ENCODE assay signal across 8 cellular contexts in genomic region chr3:119600732-119601131, GRCh38. TPM values are rescaled to one million over a fixed set of nuclear protein-coding genes. Genes with fewer than 3 reads are reported as not detected.
DNase-seq lines count a peak whose midpoint lies in the region; ATAC-seq and TF ChIP-seq lines count a peak whose summit lies in the region.

No MANE protein-coding gene starts in this region.

- CTCF ChIA-PET in activated CD4-positive, alpha-beta T cell treated with anti-CD3 and anti-CD28 coated beads for 36 hours (lab: Charles Lee), result interaction anchor here (0.6 to 1.1 kb wide), 2 partner anchors 80 to 102 kb away, joined by 3 to 4 read pairs; partner anchors contain the start of gene TIMMDC1
- CTCF ChIA-PET in IMR-90 (lab: Yijun Ruan, JAX), result no interaction called here

- H4K91ac ChIP-seq in IMR-90 (ENCODE audit: insufficient read depth, low read depth, low read length), result no peak overlapping the region

- no peaks in the 10 kb centered on the region for H4K20me1 ChIP-seq in IMR-90 (ENCODE audit: insufficient read depth, low read length)

- no peak overlapping the region for H3K18ac ChIP-seq in IMR-90 (ENCODE audit: low read depth, low read length)

- H3K9me1 ChIP-seq in IMR-90 (ENCODE audit: insufficient read depth, low read length), result no peaks in the 10 kb centered on the region

- POLR2A ChIA-PET in activated CD4-positive, alpha-beta T cell treated with anti-CD3 and anti-CD28 coated beads for 36 hours (lab: Charles Lee), result no interaction called here
- POLR2A ChIA-PET in IMR-90 (lab: Charles Lee; ENCODE audit: unreplicated experiment), result no interaction called here

- H3K27me3 Mint-ChIP-seq in activated CD4-positive, alpha-beta T cell treated with anti-CD3 and anti-CD28 coated beads for 36 hours, result no peaks in the 10 kb centered on the region
- H3K27me3 Mint-ChIP-seq in natural killer cell (ENCODE audit: low read depth in 2 of 2), result no peaks in the 10 kb centered on the region

- no peaks in the 10 kb centered on the region for H3K36me3 ChIP-seq in IMR-90 (ENCODE audit: control insufficient read depth, insufficient read depth, low read length)
- no peaks in the 10 kb centered on the region for H3K36me3 ChIP-seq in effector memory CD4-positive, alpha-beta T cell (ENCODE audit: control insufficient read depth, insufficient read depth, low read length)

- no peak for TF ChIP-seq POLR2A in IMR-90 (IDR thresholded peaks at IDR 0.05; ENCODE audit: low read depth, low read length)

- H3K4me1 Mint-ChIP-seq in activated CD4-positive, alpha-beta T cell treated with anti-CD3 and anti-CD28 coated beads for 36 hours, result peaks cover 8% of the 10 kb centered on the region
- H3K4me1 Mint-ChIP-seq in natural killer cell, result no peaks in the 10 kb centered on the region

- H3K79me1 ChIP-seq in IMR-90 (ENCODE audit: low read depth in 1 of 2, low read length in 2 of 2), result no peaks in the 10 kb centered on the region

- H4K5ac ChIP-seq in IMR-90 (ENCODE audit: low read depth, low read length), result no peak overlapping the region

- no peak overlapping the region for H3K27ac ChIP-seq in IMR-90 (ENCODE audit: insufficient read depth, low read length)
- H3K27ac ChIP-seq in effector memory CD4-positive, alpha-beta T cell (ENCODE audit: insufficient read depth, low read length, poor library complexity, severe bottlenecking), result no peak overlapping the region

- H3K9ac ChIP-seq in IMR-90 (ENCODE audit: low read depth, low read length), result no peak overlapping the region

- DNase-seq in activated CD4-positive, alpha-beta T cell treated with anti-CD3 and anti-CD28 coated beads for 36 hours, result peak; percentile 65
- DNase-seq in activated CD4-positive, alpha-beta T cell treated with anti-CD3 and anti-CD28 coated beads for 1 hour, result no peak
- DNase-seq in IMR-90, result no peak
- DNase-seq in astrocyte of the spinal cord (ENCODE audit: low read depth, low spot score), result no peak
- DNase-seq in natural killer cell, result no peak
- no peak for DNase-seq in NCI-H748 (lab: John Stamatoyannopoulos, UW; ENCODE audit: unreplicated experiment)
- DNase-seq in effector memory CD4-positive, alpha-beta T cell, result no peak

- H3K36me3 Mint-ChIP-seq in activated CD4-positive, alpha-beta T cell treated with anti-CD3 and anti-CD28 coated beads for 36 hours (ENCODE audit: low read depth), result no peaks in the 10 kb centered on the region
- H3K36me3 Mint-ChIP-seq in natural killer cell, result no peaks in the 10 kb centered on the region

- peak; percentile 80 for ATAC-seq in activated CD4-positive, alpha-beta T cell treated with anti-CD3 and anti-CD28 coated beads for 36 hours
- ATAC-seq in GM21717 (IDR thresholded peaks at IDR 0.05; ENCODE audit: unreplicated experiment) (peak; percentile 57), IMR-90 (ENCODE audit: low read depth) (no peak), natural killer cell (peak; percentile 64 to 78 (median 66))

- H3K4me3 Mint-ChIP-seq in activated CD4-positive, alpha-beta T cell treated with anti-CD3 and anti-CD28 coated beads for 36 hours, result no peak overlapping the region
- no peak overlapping the region for H3K4me3 Mint-ChIP-seq in natural killer cell

- dilution Hi-C loops in IMR-90 (cut with HindIII; ENCODE audit: low sequenced_read_pairs, unreplicated experiment), result no loop called here

- no peak overlapping the region for H3K56ac ChIP-seq in IMR-90 (ENCODE audit: extremely low read depth, insufficient read depth, low read length)

- no peak overlapping the region for H2BK120ac ChIP-seq in IMR-90 (ENCODE audit: low read depth, low read length)

- no peak overlapping the region for H3K27ac Mint-ChIP-seq in activated CD4-positive, alpha-beta T cell treated with anti-CD3 and anti-CD28 coated beads for 36 hours
- H3K27ac Mint-ChIP-seq in natural killer cell, result no peak overlapping the region

- TF ChIP-seq CTCF in IMR-90 (conservative IDR thresholded peaks at IDR 0.05; ENCODE audit: low read depth, low read length) (peak; percentile 29; the same call in 1 of the 2 replicates), astrocyte of the spinal cord (IDR thresholded peaks at IDR 0.05; ENCODE audit: low read depth, low read length) (peak; percentile 32), natural killer cell (IDR thresholded peaks at IDR 0.05) (no peak)

- no peak overlapping the region for H2BK5ac ChIP-seq in IMR-90 (ENCODE audit: low read depth, low read length, poor library complexity, severe bottlenecking)

- H3K27me3 ChIP-seq in IMR-90 (ENCODE audit: control insufficient read depth, insufficient read depth, low read length), result peaks cover 19% of the 10 kb centered on the region
- H3K27me3 ChIP-seq in effector memory CD4-positive, alpha-beta T cell (replicated peaks; ENCODE audit: control insufficient read depth, insufficient read depth, low read length, poor library complexity, severe bottlenecking), result no peaks in the 10 kb centered on the region

- H2AK9ac ChIP-seq in IMR-90 (replicated peaks; ENCODE audit: low read depth, low read length, poor library complexity), result no peak overlapping the region

- in situ Hi-C loops in IMR-90 (cut with MboI; ENCODE audit: low sequenced_read_pairs), result no loop called here
- in situ Hi-C loops in astrocyte of the spinal cord (cut with HindIII; ENCODE audit: low sequenced_read_pairs), result no loop called here

- H3K9me3 Mint-ChIP-seq in activated CD4-positive, alpha-beta T cell treated with anti-CD3 and anti-CD28 coated beads for 36 hours (ENCODE audit: low read depth), result no peaks in the 10 kb centered on the region
- no peaks in the 10 kb centered on the region for H3K9me3 Mint-ChIP-seq in natural killer cell

- no peaks in the 10 kb centered on the region for H3K4me1 ChIP-seq in IMR-90 (ENCODE audit: control insufficient read depth, insufficient read depth, low read length)
- peaks cover 3% of the 10 kb centered on the region for H3K4me1 ChIP-seq in effector memory CD4-positive, alpha-beta T cell (ENCODE audit: control insufficient read depth, insufficient read depth, low read length, poor library complexity, severe bottlenecking)

- H2AFZ ChIP-seq in IMR-90 (replicated peaks; ENCODE audit: low read length, poor library complexity), result no peak overlapping the region

- TF ChIP-seq RAD21 in IMR-90 (IDR thresholded peaks at IDR 0.05; ENCODE audit: low read length), result peak; percentile 30

- H3K4me3 ChIP-seq in IMR-90 (ENCODE audit: insufficient read depth, low read depth, low read length) (no peak overlapping the region), astrocyte of the spinal cord (ENCODE audit: low read depth, low read length) (no peak overlapping the region)
- no peak overlapping the region for H3K4me3 ChIP-seq in effector memory CD4-positive, alpha-beta T cell (ENCODE audit: insufficient read depth, low read depth, low read length, poor library complexity, severe bottlenecking)

- H3K23ac ChIP-seq in IMR-90 (ENCODE audit: low read depth, low read length), result no peak overlapping the region

- H2BK15ac ChIP-seq in IMR-90 (ENCODE audit: low read depth, low read length), result no peak overlapping the region

- H4K8ac ChIP-seq in IMR-90 (ENCODE audit: low read depth in 2 of 2, low read length in 2 of 2), result no peak overlapping the region

- no peak overlapping the region for H3K4ac ChIP-seq in IMR-90 (ENCODE audit: low read depth, low read length)

- intact Hi-C loops in activated CD4-positive, alpha-beta T cell treated with anti-CD3 and anti-CD28 coated beads for 36 hours (cut with DNase I, micrococcal nuclease), result loop anchor here in 1 of 2 experiments (2.0 kb wide), 1 partner anchor 76 kb away; the partner anchor contains the start of gene COX17
- intact Hi-C loops in IMR-90 (cut with micrococcal nuclease) (no loop called here), natural killer cell (cut with micrococcal nuclease) (no loop called here)

- no TSS peak for BruUV-seq in IMR-90 (replicated peaks; lab: Mats Ljungman, UMichigan)

- WGBS in IMR-90 (ENCODE audit: extremely low coverage in 2 of 2, insufficient read length in 1 of 2), 2 experiments, result no CpG with 5 or more reads among the region's 5 CpGs

- no peak overlapping the region for H3K4me2 ChIP-seq in IMR-90 (ENCODE audit: low read depth, low read length)

- H2AK5ac ChIP-seq in IMR-90 (ENCODE audit: low read depth, low read length), result no peak overlapping the region

- H3K9me3 ChIP-seq in IMR-90 (ENCODE audit: control insufficient read depth, insufficient read depth, low read length), result no peaks in the 10 kb centered on the region
- no peaks in the 10 kb centered on the region for H3K9me3 ChIP-seq in effector memory CD4-positive, alpha-beta T cell (ENCODE audit: control insufficient read depth, low read length)

- no peak overlapping the region for H2BK20ac ChIP-seq in IMR-90 (ENCODE audit: low read depth, low read length)

- no peak overlapping the region for H3K14ac ChIP-seq in IMR-90 (replicated peaks; ENCODE audit: low read depth, low read length)

TF ChIP-seq in IMR-90, 13 proteins besides CTCF, POLR2A, EP300 and RAD21 (continues in another document):
- no peak for TF ChIP-seq NFE2L2 (IDR thresholded peaks at IDR 0.05; ENCODE audit: low read depth, low read length)

RNA-seq across cellular contexts. Expression of gene PLA1A, which starts 3.0 kb away (rescaled TPM):
- not detected for total RNA-seq in activated CD4-positive, alpha-beta T cell treated with anti-CD3 and anti-CD28 coated beads for 36 hours
- not detected in 2 replicates for total RNA-seq in IMR-90 (2012; rRNA removed)
- polyA plus RNA-seq in IMR-90 (2012; rRNA removed), result not detected in 2 replicates
- polyA plus RNA-seq in IMR-90 (2012; cell fraction: cytosol; rRNA removed), result not detected in 2 replicates
- polyA plus RNA-seq in IMR-90 (2012; cell fraction: nucleus; rRNA removed; ENCODE audit: low replicate concordance), result not detected in 2 replicates
- total RNA-seq in natural killer cell, result under 1 TPM in 2 of 3 donors, not detected in 1; 0.20 to 0.34 TPM

RNA-seq across cellular contexts. Expression of gene ADPRH, which starts 21.4 kb away (rescaled TPM):
- total RNA-seq in activated CD4-positive, alpha-beta T cell treated with anti-CD3 and anti-CD28 coated beads for 36 hours, result 1 to 10 TPM; 2.5 to 3.5 TPM
- total RNA-seq in IMR-90 (2012; rRNA removed) (under 0.01 TPM in 2 replicates), natural killer cell (1 to 10 TPM; 3.8 to 6.2 (median 4.5) TPM)
- polyA plus RNA-seq in IMR-90 (2012; rRNA removed), result 0.06 and 0.12 TPM in 2 replicates
- 0.07 and 0.12 TPM in 2 replicates for polyA plus RNA-seq in IMR-90 (2012; cell fraction: cytosol; rRNA removed)
- polyA plus RNA-seq in IMR-90 (2012; cell fraction: nucleus; rRNA removed; ENCODE audit: low replicate concordance), result 0.02 TPM in 2 replicates

RNA-seq across cellular contexts. Expression of gene CD80, which starts 41.3 kb away (rescaled TPM):
- total RNA-seq in activated CD4-positive, alpha-beta T cell treated with anti-CD3 and anti-CD28 coated beads for 36 hours, result 1 to 10 TPM in 1 of 2 experiments, under 1 TPM in 1; 0.74 to 1.2 TPM
- total RNA-seq in IMR-90 (2012; rRNA removed) (not detected in 2 replicates), natural killer cell (1 to 10 TPM in 1 of 3 donors, under 1 TPM in 1, not detected in 1; 0.40 to 1.1 TPM)
- not detected in 2 replicates for polyA plus RNA-seq in IMR-90 (2012; rRNA removed)
- polyA plus RNA-seq in IMR-90 (2012; cell fraction: cytosol; rRNA removed), result not detected in 2 replicates
- polyA plus RNA-seq in IMR-90 (2012; cell fraction: nucleus; rRNA removed; ENCODE audit: low replicate concordance), result not detected in 2 replicates

RNA-seq across cellular contexts. Expression of gene POPDC2, which starts 59.7 kb away (rescaled TPM):
- 1 to 10 TPM; 1.4 to 1.7 TPM for total RNA-seq in activated CD4-positive, alpha-beta T cell treated with anti-CD3 and anti-CD28 coated beads for 36 hours
- total RNA-seq in IMR-90 (2012; rRNA removed) (under 0.01 TPM in 2 replicates), natural killer cell (1 to 10 TPM; 6.2 to 8.0 (median 7.9) TPM)
- polyA plus RNA-seq in IMR-90 (2012; rRNA removed), result 0.29 and 0.32 TPM in 2 replicates
- polyA plus RNA-seq in IMR-90 (2012; cell fraction: cytosol; rRNA removed), result 0.05 and 0.11 TPM in 2 replicates
- 1.0 and 2.2 TPM in 2 replicates for polyA plus RNA-seq in IMR-90 (2012; cell fraction: nucleus; rRNA removed; ENCODE audit: low replicate concordance)
